Comparison of ENCODE assay signal across 28 cellular contexts in genomic region chr13:36551445-36551844, GRCh38.
"Had no signal": no experiment of that assay in that cellular context is flagged by ENCODE, and none has a peak within 500 bp of the region (broad histone marks: within the 10 kb centered on the region; RNA-seq: fewer than 3 reads in every experiment).

No MANE protein-coding gene starts in this region.

- H3K27me3 Mint-ChIP-seq: stimulated activated naive CD8-positive, alpha-beta T cell treated with anti-CD3 and anti-CD28 coated beads, Interleukin-15, amount 100 ng/mL, for 72 hours had no signal

- H3K27me3 ChIP-seq: left lung, pancreas, sigmoid colon, tibial nerve, uterus had no signal

- H3K4me3 ChIP-seq: left lung, lower lobe of right lung, pancreas, prostate gland, sigmoid colon, spleen, tibial nerve, uterus had no signal

- H3K36me3 ChIP-seq: left lung, lower lobe of right lung, pancreas, prostate gland, sigmoid colon, spleen, tibial nerve, uterus had no signal

- ATAC-seq: left colon; left lung; lower lobe of right lung; naive thymus-derived CD8-positive, alpha-beta T cell; pancreas; right cardiac atrium; stimulated activated effector memory CD8-positive, alpha-beta T cell treated with anti-CD3 and anti-CD28 coated beads, Interleukin-12 subunit alpha, Interleukin-12 subunit beta, amount 100 ng/mL, for 72 hours; stimulated activated naive CD8-positive, alpha-beta T cell treated with anti-CD3 and anti-CD28 coated beads, Interleukin-15, amount 100 ng/mL, for 72 hours had no signal

- H3K9me3 Mint-ChIP-seq: nephron; neural crest cell; stimulated activated naive CD8-positive, alpha-beta T cell treated with anti-CD3 and anti-CD28 coated beads, Interleukin-15, amount 100 ng/mL, for 72 hours had no signal

- H3K27ac Mint-ChIP-seq: immature natural killer cell; naive thymus-derived CD8-positive, alpha-beta T cell; nephron; stimulated activated effector memory CD8-positive, alpha-beta T cell treated with anti-CD3 and anti-CD28 coated beads, Interleukin-12 subunit alpha, Interleukin-12 subunit beta, amount 100 ng/mL, for 72 hours; stimulated activated naive CD8-positive, alpha-beta T cell treated with anti-CD3 and anti-CD28 coated beads, Interleukin-15, amount 100 ng/mL, for 72 hours; type B pancreatic cell had no signal

- H3K4me1 ChIP-seq: left lung, lower lobe of right lung, pancreas, prostate gland, sigmoid colon, spleen, tibial nerve, uterus had no signal

- DNase-seq: hypothalamus; immature natural killer cell; kidney; left colon; left lung; lower lobe of right lung; mammary epithelial cell; mesenchymal stem cell; naive thymus-derived CD8-positive, alpha-beta T cell; nucleus accumbens; pancreas; posterior cingulate gyrus; retina; right cardiac atrium; sigmoid colon; small intestine; spleen; stimulated activated CD4-positive, alpha-beta T cell treated with anti-CD3 and anti-CD28 coated beads, Interleukin-4, amount 100 ng/mL, for 24 hours; stimulated activated naive CD4-positive, alpha-beta T cell treated with Interleukin-2 at 50 U/mL for 16 hours; stimulated activated naive CD8-positive, alpha-beta T cell treated with anti-CD3 and anti-CD28 coated beads, Interleukin-15, amount 100 ng/mL, for 72 hours; substantia nigra; uterus had no signal

- H3K36me3 Mint-ChIP-seq: immature natural killer cell; naive thymus-derived CD8-positive, alpha-beta T cell; stimulated activated effector memory CD8-positive, alpha-beta T cell treated with anti-CD3 and anti-CD28 coated beads, Interleukin-12 subunit alpha, Interleukin-12 subunit beta, amount 100 ng/mL, for 72 hours; type B pancreatic cell had no signal

- H3K27ac ChIP-seq: left lung, lower lobe of right lung, pancreas, prostate gland, sigmoid colon, spleen, tibial nerve, uterus had no signal

- H3K4me1 Mint-ChIP-seq: immature natural killer cell; stimulated activated effector memory CD8-positive, alpha-beta T cell treated with anti-CD3 and anti-CD28 coated beads, Interleukin-12 subunit alpha, Interleukin-12 subunit beta, amount 100 ng/mL, for 72 hours; stimulated activated naive CD8-positive, alpha-beta T cell treated with anti-CD3 and anti-CD28 coated beads, Interleukin-15, amount 100 ng/mL, for 72 hours had no signal

- H3K9me3 ChIP-seq: left lung, lower lobe of right lung, pancreas, prostate gland, sigmoid colon, spleen, tibial nerve, uterus had no signal

- H3K4me3 Mint-ChIP-seq: immature natural killer cell; naive thymus-derived CD8-positive, alpha-beta T cell; nephron; neural crest cell; stimulated activated effector memory CD8-positive, alpha-beta T cell treated with anti-CD3 and anti-CD28 coated beads, Interleukin-12 subunit alpha, Interleukin-12 subunit beta, amount 100 ng/mL, for 72 hours; stimulated activated naive CD8-positive, alpha-beta T cell treated with anti-CD3 and anti-CD28 coated beads, Interleukin-15, amount 100 ng/mL, for 72 hours; type B pancreatic cell had no signal
